Comparison of ENCODE assay signal across 22 cellular contexts in the genomic region with DNA sequence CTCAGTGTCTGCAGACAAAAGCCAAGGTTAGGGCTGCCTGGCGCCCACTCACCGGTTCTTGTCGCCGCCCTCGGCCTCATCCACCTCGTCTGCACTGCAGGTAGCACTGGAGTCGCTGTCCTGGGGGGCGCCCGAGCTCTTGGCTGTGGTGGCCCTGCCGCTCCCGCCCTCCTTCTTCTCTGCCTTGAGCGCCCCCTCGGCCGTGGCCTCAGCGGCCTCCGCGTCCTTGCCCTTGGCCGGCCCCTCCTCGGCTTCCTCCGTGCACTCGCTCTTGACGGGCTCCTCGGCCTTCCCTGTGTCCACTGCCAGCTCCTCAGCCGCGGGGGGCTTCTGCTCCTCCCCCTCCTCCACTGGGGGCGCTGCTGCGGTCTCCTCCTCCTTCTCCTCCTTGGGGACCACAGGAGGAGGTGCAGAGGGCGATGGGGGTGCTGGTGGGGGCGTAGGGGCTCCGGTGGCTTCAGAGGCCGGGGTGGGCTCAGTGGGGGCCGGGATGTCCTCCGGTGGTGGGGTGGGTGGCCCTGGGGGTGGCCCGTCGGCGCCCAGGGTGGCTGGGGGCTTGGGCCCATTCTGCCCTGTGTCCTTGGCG.
DNase-seq lines count a peak whose midpoint lies in the region; ATAC-seq, FAIRE-seq and TF ChIP-seq lines count a peak whose summit lies in the region.
"Had no signal": no experiment of that assay in that cellular context is flagged by ENCODE, and none has a peak within 500 bp of the region (broad histone marks: within the 10 kb centered on the region; RNA-seq: fewer than 3 reads in every experiment).

No MANE protein-coding gene starts in this region.

- DNase-seq in Calu3 = no peak
- DNase-seq in endothelial cell of umbilical vein (ENCODE audit: low read depth, low spot score) = no peak
- no peak for DNase-seq in DMS153 treated with DMSO at 0.1 percent for 48 hours (lab: John Stamatoyannopoulos, UW; ENCODE audit: unreplicated experiment)
- no peak for DNase-seq in activated CD4-positive, alpha-beta T cell treated with anti-CD3 and anti-CD28 coated beads, Interleukin-2, amount 10 ng/mL, durations not matched to agents 7 days and 5 days
- DNase-seq: activated CD8-positive, alpha-beta memory T cell treated with anti-CD3 and anti-CD28 coated beads for 24 hours; activated T-cell treated with anti-CD3 and anti-CD28 coated beads, Interleukin-2, amount 50 U/mL, for 72 hours; CD8-positive, alpha-beta T cell; colonic mucosa; islet precursor cell; NCI-H1105 treated with DMSO at 0.1 percent for 48 hours; T1000 had no signal

- intact Hi-C loops in Calu3 (cut with micrococcal nuclease; ENCODE audit: unreplicated experiment) (no loop called here), endothelial cell of umbilical vein (cut with micrococcal nuclease) (no loop called here)

- H3K27me3 Mint-ChIP-seq in Calu3 (ENCODE audit: unreplicated experiment) = no peaks in the 10 kb centered on the region
- H3K27me3 Mint-ChIP-seq in activated CD4-positive, alpha-beta T cell treated with anti-CD3 and anti-CD28 coated beads, Interleukin-2, amount 10 ng/mL, durations not matched to agents 7 days and 5 days = no peaks in the 10 kb centered on the region
- H3K27me3 Mint-ChIP-seq: activated naive CD4-positive, alpha-beta T cell treated with anti-CD3 and anti-CD28 coated beads, Interleukin-2, amount 50 U/mL, for 24 hours; memory B cell; type B pancreatic cell had no signal

- H3K9ac ChIP-seq in endothelial cell of umbilical vein (replicated peaks; ENCODE audit: extremely low read depth, insufficient read depth, low read length) (no peak overlapping the region), skeletal muscle tissue (ENCODE audit: low read depth in 1 of 3, low read length in 3 of 3) (peak overlapping the region in 1 of 3 donors; percentile 68)

- H3K4me1 Mint-ChIP-seq in Calu3 (ENCODE audit: low read depth, unreplicated experiment) = peaks cover 16% of the 10 kb centered on the region
- no peaks in the 10 kb centered on the region for H3K4me1 Mint-ChIP-seq in activated CD4-positive, alpha-beta T cell treated with anti-CD3 and anti-CD28 coated beads, Interleukin-2, amount 10 ng/mL, durations not matched to agents 7 days and 5 days
- H3K4me1 Mint-ChIP-seq: activated naive CD4-positive, alpha-beta T cell treated with anti-CD3 and anti-CD28 coated beads, Interleukin-2, amount 50 U/mL, for 24 hours had no signal

- H3K9me3 ChIP-seq in endothelial cell of umbilical vein (replicated peaks; ENCODE audit: control insufficient read depth, insufficient read depth, low read length) (no peaks in the 10 kb centered on the region), skeletal muscle tissue (ENCODE audit: control insufficient read depth in 3 of 3, low read length in 3 of 3) (no peaks in the 10 kb centered on the region)
- H3K9me3 ChIP-seq: colonic mucosa, HAP-1 had no signal

- H4K20me1 ChIP-seq in endothelial cell of umbilical vein (replicated peaks; ENCODE audit: control insufficient read depth, extremely low read depth, insufficient read depth, low read length) = no peaks in the 10 kb centered on the region

- H2AFZ ChIP-seq in endothelial cell of umbilical vein (ENCODE audit: low read depth, low read length) = no peak overlapping the region
- H2AFZ ChIP-seq: hepatocyte had no signal

- H3K36me3 Mint-ChIP-seq in Calu3 (ENCODE audit: insufficient read depth, unreplicated experiment) = peaks cover 60% of the 10 kb centered on the region
- no peaks in the 10 kb centered on the region for H3K36me3 Mint-ChIP-seq in activated CD4-positive, alpha-beta T cell treated with anti-CD3 and anti-CD28 coated beads, Interleukin-2, amount 10 ng/mL, durations not matched to agents 7 days and 5 days (ENCODE audit: low read depth)
- H3K36me3 Mint-ChIP-seq: activated naive CD4-positive, alpha-beta T cell treated with anti-CD3 and anti-CD28 coated beads, Interleukin-2, amount 50 U/mL, for 24 hours had no signal

- peaks cover 44% of the 10 kb centered on the region for H3K79me2 ChIP-seq in endothelial cell of umbilical vein (ENCODE audit: control insufficient read depth, insufficient read depth, low read length)

- CTCF ChIA-PET in Calu3 (lab: Charles Lee) (interaction anchor here (0.6 kb wide), 1 partner anchor 181 kb away, joined by 5 read pairs; no protein-coding TSS in a partner anchor), endothelial cell of umbilical vein (lab: Charles Lee) (interaction anchor here (1.3 to 1.7 kb wide), 2 partner anchors 17 to 22 kb away, joined by 3 to 7 read pairs; no protein-coding TSS in a partner anchor)
- CTCF ChIA-PET in activated CD4-positive, alpha-beta T cell treated with anti-CD3 and anti-CD28 coated beads, Interleukin-2, amount 10 ng/mL, durations not matched to agents 7 days and 5 days (lab: Charles Lee) = interaction anchor here (0.6 kb wide), 1 partner anchor 306 kb away, joined by 3 read pairs; no protein-coding TSS in a partner anchor

- H3K27ac ChIP-seq in endothelial cell of umbilical vein (ENCODE audit: insufficient read depth, low read depth, low read length) = no peak overlapping the region
- H3K27ac ChIP-seq in skeletal muscle tissue (ENCODE audit: low read depth, low read length) = peak overlapping the region; percentile 95
- H3K27ac ChIP-seq: colonic mucosa, hepatocyte had no signal

- no peak for TF ChIP-seq EP300 in Ishikawa (IDR thresholded peaks at IDR 0.05; ENCODE audit: borderline replicate concordance)

- BruUV-seq in Calu3 (replicated peaks; lab: Mats Ljungman, UMichigan) (no TSS peak), endothelial cell of umbilical vein (replicated peaks; lab: Mats Ljungman, UMichigan) (TSS peak; percentile 26)

- FAIRE-seq in endothelial cell of umbilical vein (lab: Jason Lieb, UNC) = no peak
- FAIRE-seq: GM12878 had no signal

- H3K4me1 ChIP-seq in endothelial cell of umbilical vein (ENCODE audit: control insufficient read depth, extremely low read depth, insufficient read depth, low read length) (peaks cover 34% of the 10 kb centered on the region), skeletal muscle tissue (ENCODE audit: control insufficient read depth in 3 of 3, insufficient read depth in 3 of 3, low read length in 3 of 3) (peaks cover 46 to 79% (median 75%) of the 10 kb centered on the region in 3 donors)
- H3K4me1 ChIP-seq: HAP-1 had no signal

- H3K4me3 Mint-ChIP-seq in Calu3 (ENCODE audit: low read depth, unreplicated experiment) = no peak overlapping the region
- no peak overlapping the region for H3K4me3 Mint-ChIP-seq in activated CD4-positive, alpha-beta T cell treated with anti-CD3 and anti-CD28 coated beads, Interleukin-2, amount 10 ng/mL, durations not matched to agents 7 days and 5 days
- H3K4me3 Mint-ChIP-seq: activated naive CD4-positive, alpha-beta T cell treated with anti-CD3 and anti-CD28 coated beads, Interleukin-2, amount 50 U/mL, for 24 hours; activated T-cell treated with anti-CD3 and anti-CD28 coated beads, Interleukin-2, amount 50 U/mL, for 72 hours; CD8-positive, alpha-beta T cell; memory B cell; type B pancreatic cell had no signal

- H3K4me3 ChIP-seq in endothelial cell of umbilical vein (replicated peaks in 1 of 3; ENCODE audit: insufficient read depth in 1 of 3, low read depth in 1 of 3, low read length in 3 of 3) (no peak overlapping the region), skeletal muscle tissue (ENCODE audit: low read length in 3 of 3) (no peak overlapping the region)
- H3K4me3 ChIP-seq: colonic mucosa, GM12878, HAP-1, hepatocyte had no signal

- no peak for ATAC-seq in HG03460 (IDR thresholded peaks at IDR 0.05; ENCODE audit: unreplicated experiment)
- no peak for ATAC-seq in HG02642 (IDR thresholded peaks at IDR 0.05; ENCODE audit: poor library complexity, unreplicated experiment)
- ATAC-seq: activated T-cell treated with anti-CD3 and anti-CD28 coated beads, Interleukin-2, amount 50 U/mL, for 72 hours; CD8-positive, alpha-beta T cell; GM12878; sciatic nerve had no signal

- TF ChIP-seq RAD21 in Ishikawa (IDR thresholded peaks at IDR 0.05; ENCODE audit: low read depth) = no peak

- no peaks in the 10 kb centered on the region for H3K9me3 Mint-ChIP-seq in Calu3 (ENCODE audit: low read depth, unreplicated experiment)
- no peaks in the 10 kb centered on the region for H3K9me3 Mint-ChIP-seq in activated CD4-positive, alpha-beta T cell treated with anti-CD3 and anti-CD28 coated beads, Interleukin-2, amount 10 ng/mL, durations not matched to agents 7 days and 5 days
- H3K9me3 Mint-ChIP-seq: activated naive CD4-positive, alpha-beta T cell treated with anti-CD3 and anti-CD28 coated beads, Interleukin-2, amount 50 U/mL, for 24 hours; activated T-cell treated with anti-CD3 and anti-CD28 coated beads, Interleukin-2, amount 50 U/mL, for 72 hours; CD8-positive, alpha-beta T cell; memory B cell; type B pancreatic cell had no signal

- POLR2A ChIA-PET in endothelial cell of umbilical vein (lab: Charles Lee) = no interaction called here
- POLR2A ChIA-PET in activated CD4-positive, alpha-beta T cell treated with anti-CD3 and anti-CD28 coated beads, Interleukin-2, amount 10 ng/mL, durations not matched to agents 7 days and 5 days (lab: Charles Lee) = no interaction called here

- TF ChIP-seq CTCF in Calu3 (IDR thresholded peaks at IDR 0.05; ENCODE audit: unreplicated experiment) (no peak), endothelial cell of umbilical vein (IDR thresholded peaks at IDR 0.05; ENCODE audit: extremely low read depth in 1 of 2, insufficient read depth in 1 of 2, low read depth in 1 of 2, low read length in 2 of 2) (no peak)

- no peak overlapping the region for H3K4me2 ChIP-seq in endothelial cell of umbilical vein (ENCODE audit: insufficient read depth, low read length)
- H3K4me2 ChIP-seq: hepatocyte had no signal

- H3K27me3 ChIP-seq in endothelial cell of umbilical vein (ENCODE audit: control insufficient read depth in 2 of 2, insufficient read depth in 2 of 2, low read length in 2 of 2) = no peaks in the 10 kb centered on the region
- no peaks in the 10 kb centered on the region for H3K27me3 ChIP-seq in skeletal muscle tissue (ENCODE audit: control insufficient read depth in 3 of 3, insufficient read depth in 3 of 3, low read length in 3 of 3)
- H3K27me3 ChIP-seq: colonic mucosa, hepatocyte had no signal

- H3K36me3 ChIP-seq in endothelial cell of umbilical vein (ENCODE audit: control insufficient read depth in 2 of 2, extremely low read depth in 1 of 2, insufficient read depth in 2 of 2, low read length in 2 of 2) (peaks cover 10 to 29% of the 10 kb centered on the region in 2 experiments), skeletal muscle tissue (ENCODE audit: control insufficient read depth in 3 of 3, insufficient read depth in 3 of 3, low read length in 3 of 3) (peaks cover 32 to 63% (median 57%) of the 10 kb centered on the region in 3 donors)
- H3K36me3 ChIP-seq: colonic mucosa had no signal

- H3K9me1 ChIP-seq in endothelial cell of umbilical vein (replicated peaks; ENCODE audit: control insufficient read depth, extremely low read depth, insufficient read depth, low read length) = no peaks in the 10 kb centered on the region

- H3K27ac Mint-ChIP-seq in Calu3 (ENCODE audit: unreplicated experiment) = peak overlapping the region; percentile 42
- no peak overlapping the region for H3K27ac Mint-ChIP-seq in activated CD4-positive, alpha-beta T cell treated with anti-CD3 and anti-CD28 coated beads, Interleukin-2, amount 10 ng/mL, durations not matched to agents 7 days and 5 days
- H3K27ac Mint-ChIP-seq: activated naive CD4-positive, alpha-beta T cell treated with anti-CD3 and anti-CD28 coated beads, Interleukin-2, amount 50 U/mL, for 24 hours; activated T-cell treated with anti-CD3 and anti-CD28 coated beads, Interleukin-2, amount 50 U/mL, for 72 hours; CD8-positive, alpha-beta T cell; memory B cell; type B pancreatic cell had no signal

- dilution Hi-C loops in endothelial cell of umbilical vein (cut with MboI; ENCODE audit: extremely low pct_ligation_motif_present, low sequenced_read_pairs) = no loop called here

- TF ChIP-seq POLR2A in endothelial cell of umbilical vein (IDR thresholded peaks at IDR 0.05; ENCODE audit: low read depth, low read length) = no peak
